In the genomic region with DNA sequence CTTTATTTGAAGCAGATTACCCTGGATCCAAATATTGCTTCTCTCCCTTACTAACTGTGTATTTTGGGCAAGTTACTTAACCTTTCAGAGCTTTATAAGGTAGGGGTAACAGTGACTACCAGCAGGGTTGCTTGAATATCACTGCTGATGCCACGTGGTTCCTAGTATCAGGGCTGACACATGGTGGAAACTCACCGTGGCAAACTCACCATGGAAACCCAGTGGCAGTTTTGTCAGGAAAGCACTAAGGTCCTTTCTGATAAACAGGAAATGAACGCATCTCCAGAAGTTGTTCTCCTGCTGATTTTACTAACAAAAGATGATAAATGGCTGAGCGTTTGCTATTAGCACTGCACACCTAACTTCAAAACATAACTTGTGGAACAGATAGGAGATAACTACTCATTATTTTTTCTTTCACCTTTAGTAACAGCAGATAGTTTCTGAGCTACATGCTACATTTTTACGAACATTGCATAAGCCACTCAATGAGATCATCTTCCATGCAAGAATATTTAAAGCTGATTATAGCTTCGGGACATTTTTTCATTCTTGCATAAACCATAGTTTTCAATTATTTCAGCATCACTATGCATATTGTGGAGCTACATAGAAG, we compare ENCODE assay signal across 27 cellular contexts. TPM values are rescaled to one million over a fixed set of nuclear protein-coding genes. Genes with fewer than 3 reads are reported as not detected.
DNase-seq lines count a peak whose midpoint lies in the region; TF ChIP-seq lines count a peak whose summit lies in the region.
"Had no signal": no experiment of that assay in that cellular context is flagged by ENCODE, and none has a peak within 500 bp of the region (broad histone marks: within the 10 kb centered on the region; RNA-seq: fewer than 3 reads in every experiment).

No MANE protein-coding gene starts in this region.

- no peak overlapping the region for H3K9ac ChIP-seq in adipocyte (ENCODE audit: low read length)

- H3K9me3 Mint-ChIP-seq in HFFc6, result no peaks in the 10 kb centered on the region
- H3K9me3 Mint-ChIP-seq in CD8-positive, alpha-beta memory T cell, result peaks cover 2 to 12% (median 4%) of the 10 kb centered on the region in 5 donors

- H3K36me3 ChIP-seq in adipocyte (ENCODE audit: control insufficient read depth, insufficient read depth, low read length, severe bottlenecking), result no peaks in the 10 kb centered on the region
- H3K36me3 ChIP-seq in CD8-positive, alpha-beta memory T cell (ENCODE audit: insufficient read depth, low read length), result no peaks in the 10 kb centered on the region
- H3K36me3 ChIP-seq: BE2C had no signal

- no peaks in the 10 kb centered on the region for H3K27me3 ChIP-seq in adipocyte (replicated peaks; ENCODE audit: control insufficient read depth, insufficient read depth, low read length)
- no peaks in the 10 kb centered on the region for H3K27me3 ChIP-seq in CD8-positive, alpha-beta memory T cell (ENCODE audit: insufficient read depth, low read length, poor library complexity, severe bottlenecking)
- H3K27me3 ChIP-seq: BE2C, esophagus squamous epithelium, tibial nerve had no signal

- no peaks in the 10 kb centered on the region for H3K4me1 ChIP-seq in adipocyte (ENCODE audit: control insufficient read depth, insufficient read depth, low read length)
- no peaks in the 10 kb centered on the region for H3K4me1 ChIP-seq in CD8-positive, alpha-beta memory T cell (ENCODE audit: insufficient read depth, low read length)
- H3K4me1 ChIP-seq: BE2C, Caco-2, esophagus squamous epithelium, tibial nerve had no signal

- peaks cover 8% of the 10 kb centered on the region for H3K4me1 Mint-ChIP-seq in HFFc6 (ENCODE audit: low read depth)
- no peaks in the 10 kb centered on the region for H3K4me1 Mint-ChIP-seq in CD8-positive, alpha-beta memory T cell

- peaks cover 17% of the 10 kb centered on the region for H3K36me3 Mint-ChIP-seq in HFFc6 (ENCODE audit: low read depth)
- H3K36me3 Mint-ChIP-seq in CD8-positive, alpha-beta memory T cell, result peaks cover 2 to 9% (median 4%) of the 10 kb centered on the region in 3 donors
- H3K36me3 Mint-ChIP-seq: activated naive CD8-positive, alpha-beta T cell had no signal

- H3K4me3 Mint-ChIP-seq in HFFc6, result no peak overlapping the region
- no peak overlapping the region for H3K4me3 Mint-ChIP-seq in CD8-positive, alpha-beta memory T cell
- H3K4me3 Mint-ChIP-seq: activated naive CD8-positive, alpha-beta T cell; activated T-helper 1 cell treated with anti-CD3 and anti-CD28 coated beads, Interleukin-12 subunit alpha, Interleukin-12 subunit beta, Interleukin-2, Interleukin-4 antibody, amounts not matched to agents 30 ng/mL and 10 ng/mL and 1 ng/mL, durations not matched to agents 14 hours and 24 hours and 36 hours; T-helper 2 cell treated with Interferon-gamma antibody and Interleukin-4, amounts not matched to agents 5 μg/mL and 100 μg/mL, for 36 hours had no signal

- CTCF ChIA-PET in CD8-positive, alpha-beta memory T cell (lab: Charles Lee), result no interaction called here
- CTCF ChIA-PET in RWPE1 (lab: Yijun Ruan, JAX), result interaction anchor here (0.5 kb wide), 1 partner anchor 884 kb away, joined by 4 read pairs; no protein-coding TSS in a partner anchor

- no peak overlapping the region for H3K27ac ChIP-seq in CD8-positive, alpha-beta memory T cell (ENCODE audit: low read depth, low read length)
- no peak overlapping the region for H3K27ac ChIP-seq in RWPE1
- H3K27ac ChIP-seq: 22Rv1, esophagus squamous epithelium, HL-60, tibial nerve had no signal

- H3K4me3 ChIP-seq in adipocyte (ENCODE audit: low read length), result no peak overlapping the region
- H3K4me3 ChIP-seq in CD8-positive, alpha-beta memory T cell (ENCODE audit: low read length), result no peak overlapping the region
- H3K4me3 ChIP-seq: esophagus squamous epithelium, tibial nerve had no signal

- TF ChIP-seq CTCF in HFFc6 (IDR thresholded peaks at IDR 0.05), result no peak
- no peak for TF ChIP-seq CTCF in RWPE1 (conservative IDR thresholded peaks at IDR 0.05; ENCODE audit: low read depth)

- DNase-seq in NCI-H748 (lab: John Stamatoyannopoulos, UW; ENCODE audit: unreplicated experiment) (peak; percentile 10), NCI-H748 treated with DMSO at 0.1 percent for 48 hours (lab: John Stamatoyannopoulos, UW) (no peak), HFFc6 (peak; percentile 46), adipocyte (ENCODE audit: low read depth) (peak; percentile 50), inferior parietal cortex (ENCODE audit: extremely low spot score) (peak; percentile 16), GM19238 (ENCODE audit: insufficient read length, low spot score) (no peak), RWPE1 (ENCODE audit: low spot score) (no peak)
- DNase-seq in CD8-positive, alpha-beta memory T cell, result no peak
- DNase-seq: BE2C; Caco-2; cerebellar nuclear complex; effector memory CD4-positive, alpha-beta T cell; esophagus squamous epithelium; mesenchymal stem cell; NCI-H1436 treated with DMSO at 0.1 percent for 48 hours; stimulated activated CD4-positive, alpha-beta T cell treated with anti-CD3 and anti-CD28 coated beads, Interleukin-4, amount 100 ng/mL, for 4 hours; stimulated activated naive CD8-positive, alpha-beta T cell treated with anti-CD3 and anti-CD28 coated beads, Interleukin-15, Interleukin-2, amounts not matched to agents 100 U/mL and 50 U/mL, for 24 hours had no signal

- H3K27me3 Mint-ChIP-seq in HFFc6 (ENCODE audit: insufficient read depth), result no peaks in the 10 kb centered on the region
- peaks cover 3 to 12% of the 10 kb centered on the region in 2 donors for H3K27me3 Mint-ChIP-seq in CD8-positive, alpha-beta memory T cell

- H3K27ac Mint-ChIP-seq in HFFc6, result peak overlapping the region; percentile 65
- no peak overlapping the region for H3K27ac Mint-ChIP-seq in CD8-positive, alpha-beta memory T cell
- H3K27ac Mint-ChIP-seq: activated naive CD8-positive, alpha-beta T cell; activated T-helper 1 cell treated with anti-CD3 and anti-CD28 coated beads, Interleukin-12 subunit alpha, Interleukin-12 subunit beta, Interleukin-2, Interleukin-4 antibody, amounts not matched to agents 30 ng/mL and 10 ng/mL and 1 ng/mL, durations not matched to agents 14 hours and 24 hours and 36 hours; T-helper 2 cell treated with Interferon-gamma antibody and Interleukin-4, amounts not matched to agents 5 μg/mL and 100 μg/mL, for 36 hours had no signal

- POLR2A ChIA-PET in CD8-positive, alpha-beta memory T cell (lab: Charles Lee), result no interaction called here
- POLR2A ChIA-PET in RWPE1 (lab: Yijun Ruan, JAX; ENCODE audit: low non-redundant PET), result no interaction called here

- no peaks in the 10 kb centered on the region for H3K9me3 ChIP-seq in adipocyte (ENCODE audit: control insufficient read depth, low read length)
- H3K9me3 ChIP-seq in CD8-positive, alpha-beta memory T cell (ENCODE audit: low read length), result no peaks in the 10 kb centered on the region
- H3K9me3 ChIP-seq: BE2C, Caco-2 had no signal

RNA-seq across cellular contexts. Expression of a gene that starts 59.7 kb away (rescaled TPM):
- not detected for total RNA-seq in HFFc6 (2021; fragmentation: NEBNext Ultra II Directional; extraction: Animal tissue kit (Norgen Biotek cat#: 25700))
- total RNA-seq in CD8-positive, alpha-beta memory T cell, result not detected
- polyA plus RNA-seq in CD8-positive, alpha-beta memory T cell, result not detected
- total RNA-seq: activated T-helper 1 cell treated with anti-CD3 and anti-CD28 coated beads, Interleukin-12 subunit alpha, Interleukin-12 subunit beta, Interleukin-2, Interleukin-4 antibody, amounts not matched to agents 30 ng/mL and 10 ng/mL and 1 ng/mL, durations not matched to agents 14 hours and 24 hours and 36 hours; Caco-2; esophagus squamous epithelium; H1; MCF 10A; NCI-H460; renal cortical epithelial cell; tibial nerve had no signal
- polyA plus RNA-seq: H1 had no signal

Comparison
In these comparisons a context has a peak if more than half of its experiments do, and no peak if none do; other contexts are left out.
1. DNase-seq: peak in NCI-H748 (single experiment), HFFc6 (single experiment), adipocyte (single experiment) and inferior parietal cortex (single experiment); none in NCI-H748 treated with DMSO at 0.1 percent for 48 hours (single experiment), GM19238 (single experiment), CD8-positive, alpha-beta memory T cell (0 of 5) and RWPE1 (single experiment).